ENCODE assay signal across 10 cellular contexts in genomic region chr15:51754267-51754666, GRCh38.
"Had no signal": no experiment of that assay in that cellular context is flagged by ENCODE, and none has a peak within 500 bp of the region (broad histone marks: within the 10 kb centered on the region; RNA-seq: fewer than 3 reads in every experiment).

No MANE protein-coding gene starts in this region.

- H3K4me3 ChIP-seq: skin epidermis, stomach had no signal

- ATAC-seq: activated T-cell treated with anti-CD3 and anti-CD28 coated beads, Interleukin-2, amount 50 U/mL, for 4 hours; esophagus mucosa had no signal

- H3K27me3 Mint-ChIP-seq: activated CD4-positive, alpha-beta memory T cell treated with anti-CD3 and anti-CD28 coated beads for 36 hours had no signal

- DNase-seq: activated CD4-positive, alpha-beta memory T cell treated with anti-CD3 and anti-CD28 coated beads for 36 hours; activated effector memory CD4-positive, alpha-beta T cell treated with anti-CD3 and anti-CD28 coated beads, Interleukin-2, amount 50 U/mL, for 16 hours; activated naive CD8-positive, alpha-beta T cell treated with anti-CD3 and anti-CD28 coated beads, Interleukin-2, amount 10 ng/mL, durations not matched to agents 7 days and 5 days; activated T-cell treated with anti-CD3 and anti-CD28 coated beads, Interleukin-2, amount 50 U/mL, for 4 hours; aorta; dorsolateral prefrontal cortex; stimulated activated CD4-positive, alpha-beta T cell treated with anti-CD3 and anti-CD28 coated beads, Interleukin-4, amount 100 ng/mL, for 4 hours; stomach had no signal

- H3K9me3 Mint-ChIP-seq: activated CD4-positive, alpha-beta memory T cell treated with anti-CD3 and anti-CD28 coated beads for 36 hours; activated T-cell treated with anti-CD3 and anti-CD28 coated beads, Interleukin-2, amount 50 U/mL, for 4 hours had no signal

- H3K27me3 ChIP-seq: dorsolateral prefrontal cortex, stomach had no signal

- H3K9me3 ChIP-seq: stomach had no signal

- H3K27ac Mint-ChIP-seq: activated CD4-positive, alpha-beta memory T cell treated with anti-CD3 and anti-CD28 coated beads for 36 hours; activated naive CD8-positive, alpha-beta T cell treated with anti-CD3 and anti-CD28 coated beads, Interleukin-2, amount 10 ng/mL, durations not matched to agents 7 days and 5 days had no signal

- H3K4me3 Mint-ChIP-seq: activated CD4-positive, alpha-beta memory T cell treated with anti-CD3 and anti-CD28 coated beads for 36 hours; activated naive CD8-positive, alpha-beta T cell treated with anti-CD3 and anti-CD28 coated beads, Interleukin-2, amount 10 ng/mL, durations not matched to agents 7 days and 5 days; activated T-cell treated with anti-CD3 and anti-CD28 coated beads, Interleukin-2, amount 50 U/mL, for 4 hours had no signal

- H3K36me3 Mint-ChIP-seq: activated CD4-positive, alpha-beta memory T cell treated with anti-CD3 and anti-CD28 coated beads for 36 hours had no signal

- H3K36me3 ChIP-seq: stomach had no signal
